Comparison of ENCODE assay signal across 1 cellular context in genomic region chr2:11357428-11357972, GRCh38.
TF ChIP-seq lines count a peak whose summit lies in the region.

No MANE protein-coding gene starts in this region.

TF ChIP-seq in HepG2, 621 proteins besides CTCF, POLR2A, EP300 and RAD21 (continued from another document and continues in another):
- no peak for TF ChIP-seq CEBPZ (IDR thresholded peaks at IDR 0.05; ENCODE audit: low read length)
- no peak for TF ChIP-seq TBP (CRISPR knock-in tag; IDR thresholded peaks at IDR 0.05)
- TF ChIP-seq ATF2 (CRISPR knock-in tag; IDR thresholded peaks at IDR 0.05): peak; percentile 99
- TF ChIP-seq ATF1 (CRISPR knock-in tag; IDR thresholded peaks at IDR 0.05): peak; percentile 53; the same call in 1 of the 2 replicates
- TF ChIP-seq SMARCE1 (IDR thresholded peaks at IDR 0.05; ENCODE audit: borderline replicate concordance): peak; percentile 63; the same call in 1 of the 2 replicates
- peak; percentile 84 for TF ChIP-seq TSC22D2 (CRISPR knock-in tag; IDR thresholded peaks at IDR 0.05; ENCODE audit: borderline replicate concordance)
- TF ChIP-seq MED8 (CRISPR knock-in tag; IDR thresholded peaks at IDR 0.05; ENCODE audit: insufficient replicate concordance): peak; percentile 99
- TF ChIP-seq ZNF562 (CRISPR knock-in tag; IDR thresholded peaks at IDR 0.05; ENCODE audit: borderline replicate concordance): peak; percentile 66; the same call in 1 of the 2 replicates
- TF ChIP-seq RFX5 (IDR thresholded peaks at IDR 0.05; ENCODE audit: low read depth, low read length): no peak
- no peak for TF ChIP-seq PAF1 (CRISPR knock-in tag; IDR thresholded peaks at IDR 0.05)
- TF ChIP-seq, protein P1, sequence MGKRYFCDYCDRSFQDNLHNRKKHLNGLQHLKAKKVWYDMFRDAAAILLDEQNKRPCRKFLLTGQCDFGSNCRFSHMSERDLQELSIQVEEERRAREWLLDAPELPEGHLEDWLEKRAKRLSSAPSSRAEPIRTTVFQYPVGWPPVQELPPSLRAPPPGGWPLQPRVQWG (CRISPR knock-in tag; IDR thresholded peaks at IDR 0.05; ENCODE audit: borderline replicate concordance, low read depth): no peak
- TF ChIP-seq, protein P2, sequence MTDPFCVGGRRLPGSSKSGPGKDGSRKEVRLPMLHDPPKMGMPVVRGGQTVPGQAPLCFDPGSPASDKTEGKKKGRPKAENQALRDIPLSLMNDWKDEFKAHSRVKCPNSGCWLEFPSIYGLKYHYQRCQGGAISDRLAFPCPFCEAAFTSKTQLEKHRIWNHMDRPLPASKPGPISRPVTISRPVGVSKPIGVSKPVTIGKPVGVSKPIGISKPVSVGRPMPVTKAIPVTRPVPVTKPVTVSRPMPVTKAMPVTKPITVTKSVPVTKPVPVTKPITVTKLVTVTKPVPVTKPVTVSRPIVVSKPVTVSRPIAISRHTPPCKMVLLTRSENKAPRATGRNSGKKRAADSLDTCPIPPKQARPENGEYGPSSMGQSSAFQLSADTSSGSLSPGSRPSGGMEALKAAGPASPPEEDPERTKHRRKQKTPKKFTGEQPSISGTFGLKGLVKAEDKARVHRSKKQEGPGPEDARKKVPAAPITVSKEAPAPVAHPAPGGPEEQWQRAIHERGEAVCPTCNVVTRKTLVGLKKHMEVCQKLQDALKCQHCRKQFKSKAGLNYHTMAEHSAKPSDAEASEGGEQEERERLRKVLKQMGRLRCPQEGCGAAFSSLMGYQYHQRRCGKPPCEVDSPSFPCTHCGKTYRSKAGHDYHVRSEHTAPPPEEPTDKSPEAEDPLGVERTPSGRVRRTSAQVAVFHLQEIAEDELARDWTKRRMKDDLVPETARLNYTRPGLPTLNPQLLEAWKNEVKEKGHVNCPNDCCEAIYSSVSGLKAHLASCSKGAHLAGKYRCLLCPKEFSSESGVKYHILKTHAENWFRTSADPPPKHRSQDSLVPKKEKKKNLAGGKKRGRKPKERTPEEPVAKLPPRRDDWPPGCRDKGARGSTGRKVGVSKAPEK (CRISPR knock-in tag; IDR thresholded peaks at IDR 0.05; ENCODE audit: borderline replicate concordance): peak; percentile 99; the same call in 1 of the 2 replicates
- TF ChIP-seq RNF219 (CRISPR knock-in tag; IDR thresholded peaks at IDR 0.05): no peak
- TF ChIP-seq RFXANK (CRISPR knock-in tag; IDR thresholded peaks at IDR 0.05): peak; percentile 84; the same call in 1 of the 2 replicates
- TF ChIP-seq CHCHD3 (CRISPR knock-in tag; IDR thresholded peaks at IDR 0.05): no peak
- TF ChIP-seq MNT (IDR thresholded peaks at IDR 0.05): no peak
- TF ChIP-seq SAP130 (CRISPR knock-in tag; IDR thresholded peaks at IDR 0.05; ENCODE audit: low read depth): peak; percentile 99
- no peak for TF ChIP-seq NFIB (CRISPR knock-in tag; IDR thresholded peaks at IDR 0.05; ENCODE audit: borderline replicate concordance)
- TF ChIP-seq GTF2F1 (IDR thresholded peaks at IDR 0.05; ENCODE audit: low read length): peak; percentile 63; the same call in 1 of the 2 replicates
- peak; percentile 96 for TF ChIP-seq SOX13 (IDR thresholded peaks at IDR 0.05)
- peak in 1 of 2 experiments; percentile 98; a peak in 2 of 4 replicates for TF ChIP-seq SOX13 (CRISPR knock-in tag; conservative IDR thresholded peaks at IDR 0.05 in 1 of 2, IDR thresholded peaks at IDR 0.05 in 1 of 2)
- peak; percentile 100 for TF ChIP-seq ZNF430 (CRISPR knock-in tag; IDR thresholded peaks at IDR 0.05)
- TF ChIP-seq, protein P3, sequence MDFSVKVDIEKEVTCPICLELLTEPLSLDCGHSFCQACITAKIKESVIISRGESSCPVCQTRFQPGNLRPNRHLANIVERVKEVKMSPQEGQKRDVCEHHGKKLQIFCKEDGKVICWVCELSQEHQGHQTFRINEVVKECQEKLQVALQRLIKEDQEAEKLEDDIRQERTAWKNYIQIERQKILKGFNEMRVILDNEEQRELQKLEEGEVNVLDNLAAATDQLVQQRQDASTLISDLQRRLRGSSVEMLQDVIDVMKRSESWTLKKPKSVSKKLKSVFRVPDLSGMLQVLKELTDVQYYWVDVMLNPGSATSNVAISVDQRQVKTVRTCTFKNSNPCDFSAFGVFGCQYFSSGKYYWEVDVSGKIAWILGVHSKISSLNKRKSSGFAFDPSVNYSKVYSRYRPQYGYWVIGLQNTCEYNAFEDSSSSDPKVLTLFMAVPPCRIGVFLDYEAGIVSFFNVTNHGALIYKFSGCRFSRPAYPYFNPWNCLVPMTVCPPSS (IDR thresholded peaks at IDR 0.05): no peak
- TF ChIP-seq TIGD3 (CRISPR knock-in tag; IDR thresholded peaks at IDR 0.05; ENCODE audit: borderline replicate concordance): peak; percentile 90; the same call in 1 of the 2 replicates
- TF ChIP-seq BCL3 (CRISPR knock-in tag; IDR thresholded peaks at IDR 0.05): peak; percentile 98
- peak; percentile 95 for TF ChIP-seq MIXL1 (CRISPR knock-in tag; IDR thresholded peaks at IDR 0.05)
- peak; percentile 74 for TF ChIP-seq ZBTB21 (CRISPR knock-in tag; IDR thresholded peaks at IDR 0.05)
- TF ChIP-seq ZNF781 (CRISPR knock-in tag; IDR thresholded peaks at IDR 0.05; ENCODE audit: borderline replicate concordance, not compliant biosample characterization): peak; percentile 91
- 0 out of 2 replicates have a peak, but pooled peaks have one; percentile 69 for TF ChIP-seq LRRFIP1 (CRISPR knock-in tag; conservative IDR thresholded peaks at IDR 0.05)
- peak; percentile 65; the same call in 1 of the 2 replicates for TF ChIP-seq ZNF652 (CRISPR knock-in tag; IDR thresholded peaks at IDR 0.05; ENCODE audit: borderline replicate concordance, low read depth)
- TF ChIP-seq, protein P4, sequence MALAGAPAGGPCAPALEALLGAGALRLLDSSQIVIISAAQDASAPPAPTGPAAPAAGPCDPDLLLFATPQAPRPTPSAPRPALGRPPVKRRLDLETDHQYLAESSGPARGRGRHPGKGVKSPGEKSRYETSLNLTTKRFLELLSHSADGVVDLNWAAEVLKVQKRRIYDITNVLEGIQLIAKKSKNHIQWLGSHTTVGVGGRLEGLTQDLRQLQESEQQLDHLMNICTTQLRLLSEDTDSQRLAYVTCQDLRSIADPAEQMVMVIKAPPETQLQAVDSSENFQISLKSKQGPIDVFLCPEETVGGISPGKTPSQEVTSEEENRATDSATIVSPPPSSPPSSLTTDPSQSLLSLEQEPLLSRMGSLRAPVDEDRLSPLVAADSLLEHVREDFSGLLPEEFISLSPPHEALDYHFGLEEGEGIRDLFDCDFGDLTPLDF (CRISPR knock-in tag; IDR thresholded peaks at IDR 0.05): peak; percentile 76; the same call in 1 of the 2 replicates
- peak; percentile 98; the same call in 1 of the 2 replicates for TF ChIP-seq ZNF230 (CRISPR knock-in tag; IDR thresholded peaks at IDR 0.05)
